ENCODE assay signal across 21 cellular contexts in the genomic region with DNA sequence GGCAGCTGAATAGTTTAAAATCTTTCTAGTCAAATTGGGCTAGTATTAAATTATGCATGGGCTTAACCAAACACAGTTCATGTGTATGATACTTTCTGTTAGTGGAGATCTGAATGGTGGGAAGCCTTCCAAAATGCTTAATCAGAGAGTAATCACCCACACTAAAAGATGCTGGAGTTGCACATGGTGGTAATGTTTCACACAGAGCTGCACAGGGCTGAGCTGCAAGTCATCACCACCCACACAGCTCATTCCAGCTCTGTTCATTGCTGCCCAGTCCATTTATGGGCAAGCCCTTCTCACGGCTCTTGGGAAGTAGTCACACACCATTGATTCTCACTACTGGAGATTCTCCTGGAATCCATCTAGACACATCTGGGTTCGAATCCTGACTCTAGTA.
A peak's percentile ranks its signal among the peaks of the same experiment; 100 is the strongest.
DNase-seq lines count a peak whose midpoint lies in the region; ATAC-seq and TF ChIP-seq lines count a peak whose summit lies in the region.
"Had no signal": no experiment of that assay in that cellular context is flagged by ENCODE, and none has a peak within 500 bp of the region (broad histone marks: within the 10 kb centered on the region; RNA-seq: fewer than 3 reads in every experiment).

No MANE protein-coding gene starts in this region.

- no peak for TF ChIP-seq CTCF in AG10803 (conservative IDR thresholded peaks at IDR 0.05; ENCODE audit: low read length)
- no peak for TF ChIP-seq CTCF in cardiac fibroblast (IDR thresholded peaks at IDR 0.05; ENCODE audit: low read depth, low read length)
- TF ChIP-seq CTCF in esophagus squamous epithelium (IDR thresholded peaks at IDR 0.05) = no peak

- intact Hi-C loops in esophagus squamous epithelium (cut with DNase I) (no loop called here), posterior vena cava (cut with DNase I) (no loop called here)

- TF ChIP-seq POLR2A in esophagus squamous epithelium (IDR thresholded peaks at IDR 0.05) = no peak

- H3K36me3 ChIP-seq in esophagus squamous epithelium = no peaks in the 10 kb centered on the region
- H3K36me3 ChIP-seq: cardiac muscle cell, gastroesophageal sphincter, stomach, uterus had no signal

- H3K4me1 ChIP-seq in esophagus squamous epithelium = no peaks in the 10 kb centered on the region
- H3K4me1 ChIP-seq: gastroesophageal sphincter, uterus had no signal

- H3K9me3 ChIP-seq in esophagus squamous epithelium = no peaks in the 10 kb centered on the region
- H3K9me3 ChIP-seq: gastroesophageal sphincter, stomach, uterus had no signal

- DNase-seq in AG10803 (ENCODE audit: low read depth) = peak; percentile 18
- peak; percentile 1 for DNase-seq in HK-2 (ENCODE audit: unreplicated experiment)
- DNase-seq in cardiac fibroblast (ENCODE audit: low read depth in 2 of 2) = peak; percentile 5 to 44
- DNase-seq in kidney glomerular epithelial cell (lab: John Stamatoyannopoulos, UW) = peak; percentile 74
- DNase-seq in NCI-H524 (lab: John Stamatoyannopoulos, UW) = no peak
- DNase-seq in esophagus squamous epithelium (lab: John Stamatoyannopoulos, UW) = no peak
- no peak for DNase-seq in posterior vena cava (ENCODE audit: low spot score)
- DNase-seq: ACHN; activated CD4-positive, alpha-beta T cell treated with anti-CD3 and anti-CD28 coated beads, Interleukin-2, amount 10 ng/mL, durations not matched to agents 24 days and 14 days; activated naive CD4-positive, alpha-beta T cell treated with anti-CD3 and anti-CD28 coated beads, Interleukin-2, amount 50 U/mL, for 16 hours; activated T-cell treated with anti-CD3 and anti-CD28 coated beads for 4 hours; COR-L47; naive thymus-derived CD4-positive, alpha-beta T cell; NCI-H1694 treated with DMSO at 0.1 percent for 48 hours; NCI-H510A treated with DMSO at 0.1 percent for 48 hours; stomach had no signal

- whole genome bisulfite sequencing in esophagus squamous epithelium, 2 donors = 38 to 40% methylated on average over 1 to 2 of the region's 2 CpGs

- no peak for ATAC-seq in HG02759 (IDR thresholded peaks at IDR 0.05; ENCODE audit: unreplicated experiment)
- ATAC-seq: gastroesophageal sphincter; naive thymus-derived CD4-positive, alpha-beta T cell had no signal

- H3K4me3 ChIP-seq in AG10803 (ENCODE audit: low read length) = no peak overlapping the region
- no peak overlapping the region for H3K4me3 ChIP-seq in cardiac fibroblast (replicated peaks in 1 of 2; ENCODE audit: low read depth in 2 of 2, low read length in 2 of 2)
- H3K4me3 ChIP-seq in esophagus squamous epithelium = no peak overlapping the region
- H3K4me3 ChIP-seq: cardiac muscle cell, gastroesophageal sphincter, SK-N-MC, stomach, uterus had no signal

- H3K27ac ChIP-seq in esophagus squamous epithelium = no peak overlapping the region
- H3K27ac ChIP-seq: cardiac muscle cell, gastroesophageal sphincter, SK-N-MC, stomach, uterus had no signal

- no peaks in the 10 kb centered on the region for H3K27me3 ChIP-seq in esophagus squamous epithelium
- H3K27me3 ChIP-seq: cardiac muscle cell, gastroesophageal sphincter, stomach, uterus had no signal

Comparison
In these comparisons a context has a peak if more than half of its experiments do, and no peak if none do; other contexts are left out.
1. DNase-seq: peak in AG10803 (single experiment), HK-2 (single experiment), cardiac fibroblast (2 of 2) and kidney glomerular epithelial cell (single experiment); none in NCI-H524 (0 of 2), esophagus squamous epithelium (single experiment) and posterior vena cava (single experiment).